In genomic region chr1:44355582-44356305, GRCh38 we compare ENCODE assay signal across 8 cellular contexts. TPM values are rescaled to one million over a fixed set of nuclear protein-coding genes. Genes with fewer than 3 reads are reported as not detected.
DNase-seq lines count a peak whose midpoint lies in the region; ATAC-seq and TF ChIP-seq lines count a peak whose summit lies in the region.

No MANE protein-coding gene starts in this region.

- intact Hi-C loops in heart right ventricle (cut with DNase I) (no loop called here), cardiac septum (cut with DNase I) (loop anchor here (10.0 kb wide), 1 partner anchor 141 kb away; the partner anchor contains the start of gene DMAP1), upper lobe of right lung (cut with DNase I) (no loop called here)

- H3K9me3 ChIP-seq in heart right ventricle (no peaks in the 10 kb centered on the region), upper lobe of right lung (no peaks in the 10 kb centered on the region)

- H3K36me3 ChIP-seq in heart right ventricle (peaks cover 0 to 5% (median 0%) of the 10 kb centered on the region in 9 donors), upper lobe of right lung (no peaks in the 10 kb centered on the region)

- H3K4me3 ChIP-seq in heart right ventricle (peak overlapping the region in 9 of 10 donors; percentile 84 to 99 (median 94)), upper lobe of right lung (peak overlapping the region; percentile 82)

- DNase-seq in heart right ventricle (no peak), cardiac septum (ENCODE audit: low spot score) (no peak), upper lobe of right lung (no peak)
- no peak for DNase-seq in activated CD8-positive, alpha-beta T cell treated with anti-CD3 and anti-CD28 coated beads, Interleukin-2, amount 10 ng/mL, durations not matched to agents 7 days and 5 days
- DNase-seq in stimulated activated CD4-positive, alpha-beta T cell treated with anti-CD3 and anti-CD28 coated beads, Interleukin-15, amount 100 ng/mL, for 24 hours: no peak

- H3K27me3 Mint-ChIP-seq in activated CD8-positive, alpha-beta T cell treated with anti-CD3 and anti-CD28 coated beads, Interleukin-2, amount 10 ng/mL, durations not matched to agents 7 days and 5 days (ENCODE audit: low read depth): no peaks in the 10 kb centered on the region

- ATAC-seq in heart right ventricle (no peak), upper lobe of right lung (no peak), HG03442 (IDR thresholded peaks at IDR 0.05; ENCODE audit: unreplicated experiment) (no peak), GM21737 (IDR thresholded peaks at IDR 0.05; ENCODE audit: unreplicated experiment) (no peak)
- ATAC-seq in activated CD8-positive, alpha-beta T cell treated with anti-CD3 and anti-CD28 coated beads, Interleukin-2, amount 10 ng/mL, durations not matched to agents 7 days and 5 days: no peak

- CTCF ChIA-PET in activated CD8-positive, alpha-beta T cell treated with anti-CD3 and anti-CD28 coated beads, Interleukin-2, amount 10 ng/mL, durations not matched to agents 7 days and 5 days (lab: Charles Lee): interaction anchor here (0.9 to 1.6 kb wide), 3 partner anchors 10 to 297 kb away, joined by 4 read pairs; no protein-coding TSS in a partner anchor

- WGBS in heart right ventricle, 2 donors: 67 to 69% methylated on average over 12 of the region's 12 CpGs

- H3K27ac Mint-ChIP-seq in activated CD8-positive, alpha-beta T cell treated with anti-CD3 and anti-CD28 coated beads, Interleukin-2, amount 10 ng/mL, durations not matched to agents 7 days and 5 days: peak overlapping the region; percentile 87

- H3K36me3 Mint-ChIP-seq in activated CD8-positive, alpha-beta T cell treated with anti-CD3 and anti-CD28 coated beads, Interleukin-2, amount 10 ng/mL, durations not matched to agents 7 days and 5 days (ENCODE audit: low read depth): no peaks in the 10 kb centered on the region

- H3K4me1 ChIP-seq in heart right ventricle (peaks cover 0 to 22% (median 16%) of the 10 kb centered on the region in 9 donors), upper lobe of right lung (peaks cover 17% of the 10 kb centered on the region)

- H3K27ac ChIP-seq in heart right ventricle (peak overlapping the region in 1 of 10 donors; percentile 89), layer of hippocampus (ENCODE audit: low read depth, low read length) (peak overlapping the region; percentile 31), upper lobe of right lung (no peak overlapping the region)

- H3K9me3 Mint-ChIP-seq in activated CD8-positive, alpha-beta T cell treated with anti-CD3 and anti-CD28 coated beads, Interleukin-2, amount 10 ng/mL, durations not matched to agents 7 days and 5 days (ENCODE audit: insufficient read depth): no peaks in the 10 kb centered on the region

- peak overlapping the region; percentile 85 for H3K4me3 Mint-ChIP-seq in activated CD8-positive, alpha-beta T cell treated with anti-CD3 and anti-CD28 coated beads, Interleukin-2, amount 10 ng/mL, durations not matched to agents 7 days and 5 days

- POLR2A ChIA-PET in activated CD8-positive, alpha-beta T cell treated with anti-CD3 and anti-CD28 coated beads, Interleukin-2, amount 10 ng/mL, durations not matched to agents 7 days and 5 days (lab: Charles Lee): no interaction called here

- no peaks in the 10 kb centered on the region for H3K27me3 ChIP-seq in heart right ventricle
- H3K27me3 ChIP-seq in layer of hippocampus (ENCODE audit: control insufficient read depth, insufficient read depth, low read length): no peaks in the 10 kb centered on the region
- H3K27me3 ChIP-seq in upper lobe of right lung: no peaks in the 10 kb centered on the region

- TF ChIP-seq CTCF in heart right ventricle (IDR thresholded peaks at IDR 0.05) (no peak), upper lobe of right lung (IDR thresholded peaks at IDR 0.05) (no peak)

- peaks cover 29% of the 10 kb centered on the region for H3K4me1 Mint-ChIP-seq in activated CD8-positive, alpha-beta T cell treated with anti-CD3 and anti-CD28 coated beads, Interleukin-2, amount 10 ng/mL, durations not matched to agents 7 days and 5 days (ENCODE audit: low read depth)

RNA-seq across cellular contexts. Expression of gene ERI3, which starts 0.7 kb away (rescaled TPM):
- total RNA-seq in heart right ventricle: 10 to 100 TPM; 44.3 to 53.6 (median 47.9) TPM
- 10 to 100 TPM; 28.1 to 68.4 TPM for polyA plus RNA-seq in heart right ventricle
- total RNA-seq in cardiac septum: 45.0 TPM
- total RNA-seq in activated CD8-positive, alpha-beta T cell treated with anti-CD3 and anti-CD28 coated beads, Interleukin-2, amount 10 ng/mL, durations not matched to agents 7 days and 5 days: 10 to 100 TPM; 33.1 to 33.2 TPM
- 41.7 TPM for total RNA-seq in upper lobe of right lung

RNA-seq across cellular contexts. Expression of gene RNF220, which starts 49.3 kb away (rescaled TPM):
- total RNA-seq in heart right ventricle (10 to 100 TPM; 46.4 to 82.5 (median 58.0) TPM), cardiac septum (45.6 TPM), upper lobe of right lung (72.6 TPM)
- 10 to 100 TPM; 41.8 to 71.8 TPM for polyA plus RNA-seq in heart right ventricle
- 10 to 100 TPM; 79.5 to 87.2 TPM for total RNA-seq in activated CD8-positive, alpha-beta T cell treated with anti-CD3 and anti-CD28 coated beads, Interleukin-2, amount 10 ng/mL, durations not matched to agents 7 days and 5 days
